In the genomic region with DNA sequence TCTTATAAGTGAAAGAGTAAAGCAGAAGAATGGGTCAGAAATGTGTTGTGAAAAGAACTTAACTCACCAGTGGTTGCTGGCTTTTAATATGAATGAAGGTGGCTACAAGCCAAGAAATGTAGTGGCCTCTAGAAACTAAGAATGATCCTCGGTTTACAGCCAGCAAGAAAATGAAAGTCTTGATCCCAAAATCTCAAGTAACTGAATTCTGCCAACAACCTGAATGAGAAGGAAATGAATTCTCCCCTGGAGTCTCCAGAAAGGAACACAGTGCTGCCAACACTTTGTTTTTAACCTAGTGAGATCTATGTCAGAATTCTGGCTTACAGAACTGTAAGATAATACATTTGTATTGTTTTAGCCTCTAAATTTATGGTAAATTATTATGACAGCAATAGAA, we compare ENCODE assay signal across 24 cellular contexts.
"Had no signal": no experiment of that assay in that cellular context is flagged by ENCODE, and none has a peak within 500 bp of the region (broad histone marks: within the 10 kb centered on the region; RNA-seq: fewer than 3 reads in every experiment).

No MANE protein-coding gene starts in this region.

- H3K4me3 ChIP-seq: gastroesophageal sphincter, heart left ventricle had no signal

- H3K36me3 ChIP-seq: brain microvascular endothelial cell, gastroesophageal sphincter, heart left ventricle had no signal

- H3K4me1 ChIP-seq: foreskin keratinocyte, gastroesophageal sphincter had no signal

- H3K27me3 ChIP-seq: brain microvascular endothelial cell, foreskin keratinocyte, gastroesophageal sphincter, heart left ventricle had no signal

- H3K27ac ChIP-seq: brain microvascular endothelial cell, foreskin keratinocyte, gastroesophageal sphincter, heart left ventricle had no signal

- DNase-seq: activated CD4-positive, alpha-beta memory T cell treated with anti-CD3 and anti-CD28 coated beads for 36 hours; activated CD4-positive, alpha-beta T cell treated with anti-CD3 and anti-CD28 coated beads for 36 hours; activated CD4-positive, alpha-beta T cell treated with anti-CD3 and anti-CD28 coated beads, Interleukin-2, amount 10 ng/mL, durations not matched to agents 24 days and 14 days; activated CD4-positive, CD25-positive, alpha-beta regulatory T cell; activated CD4-positive, CD25-positive, alpha-beta regulatory T cell treated with anti-CD3 and anti-CD28 coated beads, Interleukin-2, amount 50 U/mL, for 72 hours; activated CD8-positive, alpha-beta memory T cell treated with anti-CD3 and anti-CD28 coated beads, Interleukin-2, amount 10 ng/mL, durations not matched to agents 7 days and 5 days; activated CD8-positive, alpha-beta memory T cell treated with anti-CD3 and anti-CD28 coated beads, Interleukin-2, amount 50 U/mL, for 4 hours; activated CD8-positive, alpha-beta T cell treated with anti-CD3 and anti-CD28 coated beads, Interleukin-2, amount 10 ng/mL, durations not matched to agents 7 days and 5 days; activated effector memory CD4-positive, alpha-beta T cell treated with anti-CD3 and anti-CD28 coated beads, Interleukin-2, amount 50 U/mL, for 16 hours; activated naive CD4-positive, alpha-beta T cell treated with anti-CD3 and anti-CD28 coated beads, Interleukin-2, amount 10 ng/mL, durations not matched to agents 7 days and 5 days; activated naive CD8-positive, alpha-beta T cell treated with anti-CD3 and anti-CD28 coated beads, Interleukin-2, amount 10 ng/mL, durations not matched to agents 7 days and 5 days; activated T-cell treated with anti-CD3 and anti-CD28 coated beads, Interleukin-2, amount 50 U/mL, for 1 hour; activated T-cell treated with anti-CD3 and anti-CD28 coated beads, Interleukin-2, amount 50 U/mL, for 48 hours; amniotic stem cell; anterior cingulate cortex; brain microvascular endothelial cell; cortex of kidney; effector memory CD4-positive, alpha-beta T cell; endodermal cell; foreskin keratinocyte; glutamatergic neuron; heart left ventricle; T-helper 2 cell had no signal
